10 cellular contexts compared by ENCODE assay signal in the genomic region with DNA sequence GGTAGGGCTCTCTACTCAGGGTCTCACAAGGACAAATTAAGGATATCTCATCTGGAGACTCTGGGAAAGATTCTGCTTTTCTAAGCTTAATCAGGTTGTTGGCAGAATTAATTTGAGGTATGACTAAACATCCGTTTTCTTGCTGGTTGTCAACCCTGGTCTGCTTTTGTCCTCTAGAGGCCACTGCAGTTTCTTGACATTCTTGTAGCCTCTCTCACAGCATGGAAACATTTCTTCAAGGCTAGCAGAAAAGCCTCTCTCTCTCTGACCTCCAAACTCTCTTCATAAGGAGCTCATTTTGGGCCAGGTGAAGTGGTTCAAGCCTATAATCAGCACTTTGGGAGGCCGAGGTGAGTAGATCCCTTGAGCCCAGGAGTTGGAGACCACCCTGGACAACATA.
DNase-seq lines count a peak whose midpoint lies in the region; ATAC-seq and TF ChIP-seq lines count a peak whose summit lies in the region.
"Had no signal": no experiment of that assay in that cellular context is flagged by ENCODE, and none has a peak within 500 bp of the region (broad histone marks: within the 10 kb centered on the region; RNA-seq: fewer than 3 reads in every experiment).

No MANE protein-coding gene starts in this region.

- no peak overlapping the region for H3K9ac ChIP-seq in SU-DHL-6 (ENCODE audit: low read length)

- no peak for ATAC-seq in HG03354 (IDR thresholded peaks at IDR 0.05; ENCODE audit: poor library complexity, severe bottlenecking, unreplicated experiment)
- ATAC-seq: gastrocnemius medialis had no signal

- no peaks in the 10 kb centered on the region for H3K36me3 ChIP-seq in A673 (ENCODE audit: insufficient read depth, low read length, poor library complexity, severe bottlenecking)
- no peaks in the 10 kb centered on the region; the same call in 1 of the 2 replicates for H3K36me3 ChIP-seq in SU-DHL-6 (ENCODE audit: low read length)
- H3K36me3 ChIP-seq in CD4-positive, alpha-beta memory T cell (ENCODE audit: insufficient read depth, low read length): no peaks in the 10 kb centered on the region
- H3K36me3 ChIP-seq: gastrocnemius medialis had no signal

- peak; percentile 48 for TF ChIP-seq CTCF in A673 (conservative IDR thresholded peaks at IDR 0.05; ENCODE audit: low read depth, low read length)
- TF ChIP-seq CTCF in SU-DHL-6 (IDR thresholded peaks at IDR 0.05; ENCODE audit: insufficient read depth, low read length, poor library complexity, severe bottlenecking): peak; percentile 21
- no peak for TF ChIP-seq CTCF in GM10266 (IDR thresholded peaks at IDR 0.05; ENCODE audit: control insufficient read depth, insufficient read depth, low read depth, missing control alignments)
- no peak for TF ChIP-seq CTCF in lower leg skin (IDR thresholded peaks at IDR 0.05)

- intact Hi-C loops in A673 (cut with micrococcal nuclease; ENCODE audit: unreplicated experiment): no loop called here
- intact Hi-C loops in CD4-positive, alpha-beta memory T cell (cut with micrococcal nuclease): no loop called here
- intact Hi-C loops in lower leg skin (cut with DNase I; ENCODE audit: low total_unique reads): no loop called here

- POLR2A ChIA-PET in A673 (lab: Charles Lee; ENCODE audit: low non-redundant PET): no interaction called here
- POLR2A ChIA-PET in CD4-positive, alpha-beta memory T cell (lab: Charles Lee; ENCODE audit: partially characterized antibody): no interaction called here

- BruUV-seq in A673 (replicated peaks; lab: Mats Ljungman, UMichigan): no TSS peak

- no peaks in the 10 kb centered on the region for H3F3A ChIP-seq in SU-DHL-6 (ENCODE audit: insufficient read depth)

- no peak overlapping the region for H3K27ac ChIP-seq in A673 (ENCODE audit: low read depth, low read length, poor library complexity, severe bottlenecking)
- no peak overlapping the region for H3K27ac ChIP-seq in SU-DHL-6 (ENCODE audit: low read depth, low read length)
- no peak overlapping the region for H3K27ac ChIP-seq in CD4-positive, alpha-beta memory T cell (ENCODE audit: low read depth, low read length)
- H3K27ac ChIP-seq: gastrocnemius medialis had no signal

- no peak overlapping the region for H3K4me3 ChIP-seq in A673 (ENCODE audit: low read depth, low read length, poor library complexity, severe bottlenecking)
- no peak overlapping the region for H3K4me3 ChIP-seq in SU-DHL-6 (ENCODE audit: insufficient read depth, low read length, poor library complexity, severe bottlenecking)
- H3K4me3 ChIP-seq in CD4-positive, alpha-beta memory T cell (ENCODE audit: low read length in 2 of 2): no peak overlapping the region
- H3K4me3 ChIP-seq in lower leg skin (ENCODE audit: low read depth, poor library complexity, severe bottlenecking): no peak overlapping the region
- H3K4me3 ChIP-seq: gastrocnemius medialis had no signal

- H3K79me2 ChIP-seq in SU-DHL-6 (ENCODE audit: insufficient read depth, low read length): no peaks in the 10 kb centered on the region

- no peaks in the 10 kb centered on the region for H3K9me2 ChIP-seq in SU-DHL-6 (replicated peaks; ENCODE audit: insufficient read depth, low read length)

- H3K4me2 ChIP-seq in SU-DHL-6 (ENCODE audit: low read depth, low read length, poor library complexity, severe bottlenecking): no peak overlapping the region

- H4K20me1 ChIP-seq in SU-DHL-6 (ENCODE audit: low read depth, low read length): no peaks in the 10 kb centered on the region

- peaks cover 0 to 22% (median 3%) of the 10 kb centered on the region in 8 donors for H3K9me3 Mint-ChIP-seq in CD4-positive, alpha-beta memory T cell

- no peaks in the 10 kb centered on the region for H3K36me3 Mint-ChIP-seq in CD4-positive, alpha-beta memory T cell

- no peaks in the 10 kb centered on the region for H3K27me3 Mint-ChIP-seq in CD4-positive, alpha-beta memory T cell

- H2AFZ ChIP-seq in SU-DHL-6 (ENCODE audit: low read depth, low read length, severe bottlenecking): peak overlapping the region; percentile 72

- peak; percentile 64 for DNase-seq in A673 (ENCODE audit: low spot score)
- peak; percentile 39 for DNase-seq in HT-29 (ENCODE audit: low spot score)
- DNase-seq in glomerular visceral epithelial cell (ENCODE audit: extremely low spot score): peak; percentile 3
- DNase-seq in GM10266 (ENCODE audit: extremely low spot score): no peak
- no peak for DNase-seq in CD4-positive, alpha-beta memory T cell
- DNase-seq in lower leg skin (ENCODE audit: low spot score in 2 of 2): no peak
- DNase-seq: activated CD4-positive, alpha-beta T cell treated with anti-CD3 and anti-CD28 coated beads for 1 hour; gastrocnemius medialis had no signal

- no peaks in the 10 kb centered on the region for H3K4me1 ChIP-seq in A673 (ENCODE audit: insufficient read depth, low read length, poor library complexity, severe bottlenecking)
- no peaks in the 10 kb centered on the region for H3K4me1 ChIP-seq in CD4-positive, alpha-beta memory T cell (ENCODE audit: insufficient read depth, low read length)
- H3K4me1 ChIP-seq: gastrocnemius medialis had no signal

- H3K4me1 Mint-ChIP-seq in CD4-positive, alpha-beta memory T cell: no peaks in the 10 kb centered on the region

- no peak overlapping the region for H3K4me3 Mint-ChIP-seq in CD4-positive, alpha-beta memory T cell

- no peaks in the 10 kb centered on the region for H3K9me3 ChIP-seq in A673 (ENCODE audit: low read depth, low read length, poor library complexity, severe bottlenecking)
- H3K9me3 ChIP-seq in SU-DHL-6 (ENCODE audit: insufficient read depth, low read length): no peaks in the 10 kb centered on the region
- H3K9me3 ChIP-seq in CD4-positive, alpha-beta memory T cell (ENCODE audit: control insufficient read depth in 1 of 2, low read length in 2 of 2): no peaks in the 10 kb centered on the region
- H3K9me3 ChIP-seq: gastrocnemius medialis had no signal

- CTCF ChIA-PET in A673 (lab: Charles Lee): interaction anchor here (0.7 kb wide), 1 partner anchor 1075 kb away, joined by 3 read pairs; no protein-coding TSS in a partner anchor
- CTCF ChIA-PET in CD4-positive, alpha-beta memory T cell (lab: Charles Lee; ENCODE audit: partially characterized antibody): interaction anchor here (1.2 kb wide), 1 partner anchor 48 kb away, joined by 4 read pairs; no protein-coding TSS in a partner anchor

- 68 to 76% methylated on average over 2 of the region's 2 CpGs for WGBS in lower leg skin, 2 donors

- TF ChIP-seq POLR2A in lower leg skin (IDR thresholded peaks at IDR 0.05): no peak

- H3K27me3 ChIP-seq in A673 (replicated peaks; ENCODE audit: insufficient read depth, low read depth, low read length, poor library complexity) (no peaks in the 10 kb centered on the region), SU-DHL-6 (ENCODE audit: low read length) (no peaks in the 10 kb centered on the region)
- no peaks in the 10 kb centered on the region for H3K27me3 ChIP-seq in CD4-positive, alpha-beta memory T cell (ENCODE audit: insufficient read depth, low read length)
- H3K27me3 ChIP-seq: gastrocnemius medialis had no signal

- no peak overlapping the region for H3K27ac Mint-ChIP-seq in CD4-positive, alpha-beta memory T cell

Comparison
In these comparisons a context has a peak if more than half of its experiments do, and no peak if none do; other contexts are left out.
1. DNase-seq: peak in A673 (single experiment), HT-29 (single experiment) and glomerular visceral epithelial cell (single experiment); none in GM10266 (single experiment), CD4-positive, alpha-beta memory T cell (0 of 5) and lower leg skin (0 of 2).
2. CTCF ChIP-seq: peak in A673 (single experiment) and SU-DHL-6 (single experiment); none in GM10266 (single experiment) and lower leg skin (0 of 3).